8 cellular contexts compared by ENCODE assay signal in the genomic region with DNA sequence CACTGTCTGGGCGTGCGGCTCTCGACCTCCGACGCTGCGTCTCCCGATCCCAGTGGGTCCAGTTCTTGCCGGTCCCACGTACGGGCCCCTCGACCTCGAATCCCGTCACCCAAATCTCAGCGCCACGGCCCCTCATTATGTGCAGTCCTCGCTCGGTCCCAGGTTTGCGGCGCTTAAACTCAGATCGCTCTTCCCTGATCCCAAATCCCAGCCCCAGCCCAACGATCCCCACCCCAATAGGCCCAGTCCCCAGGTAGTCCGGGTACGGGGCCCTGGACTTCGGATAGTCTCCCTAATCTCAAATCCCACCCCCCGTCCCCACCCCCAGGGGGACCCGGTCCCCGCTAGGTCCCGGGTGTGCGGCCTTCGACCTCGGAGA. TPM values are rescaled to one million over a fixed set of nuclear protein-coding genes. Genes with fewer than 3 reads are reported as not detected.
A peak's percentile ranks its signal among the peaks of the same experiment; 100 is the strongest.
DNase-seq lines count a peak whose midpoint lies in the region; ATAC-seq, FAIRE-seq and TF ChIP-seq lines count a peak whose summit lies in the region.

No MANE protein-coding gene starts in this region.

- intact Hi-C loops in gastrocnemius medialis (cut with DNase I; ENCODE audit: low total_unique reads) = loop anchor here (5.0 kb wide), 1 partner anchor 1569 kb away; the partner anchor contains the start of gene DEPP1

- peak overlapping the region; percentile 67 to 86 for H3K4me3 ChIP-seq in SK-N-SH (ENCODE audit: low read depth in 2 of 2, low read length in 1 of 2)
- peak overlapping the region; percentile 84 to 98 (median 88) for H3K4me3 ChIP-seq in fibroblast of lung (replicated peaks in 1 of 4; ENCODE audit: control extremely low read depth in 1 of 4, insufficient read depth in 1 of 4, low read depth in 3 of 4, low read length in 4 of 4)
- peak overlapping the region; percentile 69 to 90 (median 84) for H3K4me3 ChIP-seq in gastrocnemius medialis

- ATAC-seq in SK-N-SH treated with all-trans-retinoic acid at 6 μM for 48 hours = no peak
- ATAC-seq in gastrocnemius medialis = no peak
- ATAC-seq in HG03342 (IDR thresholded peaks at IDR 0.05; ENCODE audit: unreplicated experiment) = no peak

- FAIRE-seq in RCC 7860 (lab: Jason Lieb, UNC) = no peak

- H4K20me1 ChIP-seq in SK-N-SH (ENCODE audit: insufficient read depth) (peaks cover 45% of the 10 kb centered on the region), fibroblast of lung (ENCODE audit: control insufficient read depth, extremely low read depth, insufficient read depth, low read length) (no peaks in the 10 kb centered on the region)

- 0% methylated on average over 7 of the region's 31 CpGs for WGBS in SK-N-SH (ENCODE audit: low lambda C conversion rate)

- no peak for TF ChIP-seq EP300 in SK-N-SH (IDR thresholded peaks at IDR 0.05; ENCODE audit: borderline replicate concordance in 1 of 2, low read depth in 1 of 2, low read length in 1 of 2)

- H3K9me3 ChIP-seq in SK-N-SH = no peaks in the 10 kb centered on the region
- no peaks in the 10 kb centered on the region for H3K9me3 ChIP-seq in fibroblast of lung (ENCODE audit: control insufficient read depth, insufficient read depth, low read depth, low read length)
- H3K9me3 ChIP-seq in gastrocnemius medialis = no peaks in the 10 kb centered on the region

- in situ Hi-C loops in gastrocnemius medialis (cut with MboI; ENCODE audit: low sequenced_read_pairs in 4 of 4) = loop anchor here in 2 of 4 donors (25.0 kb wide), 1 partner anchor 1579 kb away; the partner anchor contains the start of gene DEPP1 (in 2 of the 2)

- H3K27me3 ChIP-seq in SK-N-SH (ENCODE audit: insufficient read depth) (no peaks in the 10 kb centered on the region), fibroblast of lung (ENCODE audit: control insufficient read depth, insufficient read depth, low read length) (no peaks in the 10 kb centered on the region), gastrocnemius medialis (no peaks in the 10 kb centered on the region)

- H3K36me3 ChIP-seq in SK-N-SH (replicated peaks in 1 of 2; ENCODE audit: control insufficient read depth in 1 of 2, insufficient read depth in 2 of 2, low read length in 1 of 2) (peaks cover 0 to 15% of the 10 kb centered on the region in 2 experiments), fibroblast of lung (ENCODE audit: control insufficient read depth, insufficient read depth, low read length) (no peaks in the 10 kb centered on the region), gastrocnemius medialis (no peaks in the 10 kb centered on the region)

- POLR2A ChIA-PET in SK-N-SH (lab: Yijun Ruan, JAX) = interaction anchor here (0.9 to 1.4 kb wide), 2 partner anchors 10 to 12 kb away, joined by 3 to 4 read pairs; no protein-coding TSS in a partner anchor
- POLR2A ChIA-PET in RWPE1 (lab: Yijun Ruan, JAX; ENCODE audit: low non-redundant PET) = no interaction called here

- no peak for TF ChIP-seq POLR2A in gastrocnemius medialis (IDR thresholded peaks at IDR 0.05)

- no peak for DNase-seq in SK-N-SH
- peak; percentile 42 for DNase-seq in RWPE1 (ENCODE audit: low spot score)
- DNase-seq in fibroblast of lung (ENCODE audit: low read depth in 2 of 2) = no peak
- no peak for DNase-seq in gastrocnemius medialis
- no peak for DNase-seq in RCC 7860 (ENCODE audit: low spot score)
- no peak for DNase-seq in RPMI8226

- H3K27ac ChIP-seq in SK-N-SH (ENCODE audit: low read depth in 2 of 2, low read length in 1 of 2) (peak overlapping the region; percentile 92 to 97), RWPE1 (peak overlapping the region; percentile 96), fibroblast of lung (ENCODE audit: insufficient read depth, low read length) (peak overlapping the region; percentile 100), gastrocnemius medialis (peak overlapping the region; percentile 95 to 98 (median 96))

- H3K9ac ChIP-seq in SK-N-SH = peak overlapping the region; percentile 99
- H3K9ac ChIP-seq in fibroblast of lung (ENCODE audit: insufficient read depth, low read length) = peak overlapping the region; percentile 99

- H3K4me2 ChIP-seq in SK-N-SH (peak overlapping the region; percentile 98), fibroblast of lung (ENCODE audit: extremely low read depth, insufficient read depth, low read length) (peak overlapping the region; percentile 88)

- H3K79me2 ChIP-seq in SK-N-SH (ENCODE audit: insufficient read depth) (peaks cover 56% of the 10 kb centered on the region), fibroblast of lung (ENCODE audit: control insufficient read depth, insufficient read depth, low read length) (peaks cover 53% of the 10 kb centered on the region)

- CTCF ChIA-PET in SK-N-SH (lab: Yijun Ruan, JAX) = interaction anchor here (0.6 to 1.8 kb wide), 4 partner anchors 11 to 202 kb away, joined by 3 to 6 read pairs (median 5); partner anchors contain the start of gene ZNF487
- CTCF ChIA-PET in RWPE1 (lab: Yijun Ruan, JAX) = no interaction called here

- no peak for TF ChIP-seq RAD21 in SK-N-SH (IDR thresholded peaks at IDR 0.05; ENCODE audit: low read length)

- H3K9me2 ChIP-seq in SK-N-SH = no peaks in the 10 kb centered on the region

- H2AFZ ChIP-seq in SK-N-SH (ENCODE audit: low read depth) (no peak overlapping the region), fibroblast of lung (ENCODE audit: low read length) (no peak overlapping the region)

- TF ChIP-seq CTCF in SK-N-SH (IDR thresholded peaks at IDR 0.05) (peak; percentile 16; the same call in 1 of the 2 replicates), RWPE1 (conservative IDR thresholded peaks at IDR 0.05; ENCODE audit: low read depth) (peak; percentile 5; the same call in 1 of the 2 replicates), fibroblast of lung (conservative IDR thresholded peaks at IDR 0.05 in 1 of 2, IDR thresholded peaks at IDR 0.05 in 1 of 2; ENCODE audit: low read depth in 1 of 2, low read length in 2 of 2) (no peak), gastrocnemius medialis (IDR thresholded peaks at IDR 0.05 in 4 of 5, conservative IDR thresholded peaks at IDR 0.05 in 1 of 5) (peak in 2 of 5 experiments; percentile 3 to 4)

- H3F3A ChIP-seq in SK-N-SH (replicated peaks; ENCODE audit: insufficient read depth) = peaks cover 18% of the 10 kb centered on the region

- peaks cover 11 to 12% of the 10 kb centered on the region in 2 experiments; a peak in 2 of 4 replicates for H3K4me1 ChIP-seq in SK-N-SH (ENCODE audit: control insufficient read depth in 1 of 2, insufficient read depth in 2 of 2, low read depth in 1 of 2, low read length in 1 of 2)
- H3K4me1 ChIP-seq in fibroblast of lung (ENCODE audit: control insufficient read depth, extremely low read depth, insufficient read depth, low read length) = peaks cover 3% of the 10 kb centered on the region
- peaks cover 24 to 32% of the 10 kb centered on the region in 2 donors for H3K4me1 ChIP-seq in gastrocnemius medialis

TF ChIP-seq in SK-N-SH, 30 proteins besides CTCF, POLR2A, EP300 and RAD21 (continues in another document):
- TF ChIP-seq RXRA (IDR thresholded peaks at IDR 0.05; ENCODE audit: borderline replicate concordance, low read depth) (no peak), FOXM1 (IDR thresholded peaks at IDR 0.05; ENCODE audit: low read depth) (no peak)
- TF ChIP-seq, protein P1, sequence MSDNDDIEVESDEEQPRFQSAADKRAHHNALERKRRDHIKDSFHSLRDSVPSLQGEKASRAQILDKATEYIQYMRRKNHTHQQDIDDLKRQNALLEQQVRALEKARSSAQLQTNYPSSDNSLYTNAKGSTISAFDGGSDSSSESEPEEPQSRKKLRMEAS (IDR thresholded peaks at IDR 0.05; ENCODE audit: low read depth) = no peak

TF ChIP-seq in SK-N-SH treated with all-trans-retinoic acid at 6 μM for 48 hours, 23 proteins besides CTCF, POLR2A, EP300 and RAD21 (continues in another document):
- TF ChIP-seq SNAI2 (CRISPR knock-in tag; IDR thresholded peaks at IDR 0.05) (no peak), ARNTL (CRISPR knock-in tag; IDR thresholded peaks at IDR 0.05; ENCODE audit: borderline replicate concordance, low read depth) (no peak)

RNA-seq across cellular contexts. Expression of gene HNRNPF, which starts 0.7 kb away (rescaled TPM):
- polyA plus RNA-seq in SK-N-SH (2012; rRNA removed) (195 and 217 TPM in 2 replicates), fibroblast of lung (203 and 228 TPM in 2 replicates)
- 185 and 227 TPM in 2 replicates for polyA plus RNA-seq in SK-N-SH (2012; cell fraction: cytosol; rRNA removed)
- polyA plus RNA-seq in SK-N-SH (2012; cell fraction: nucleus; rRNA removed) = 101 and 146 TPM in 2 replicates
- total RNA-seq in fibroblast of lung (217 and 293 TPM in 2 replicates), gastrocnemius medialis (100 to 1,000 TPM in 1 of 4 donors, 10 to 100 TPM in 3; 69.2 to 111 (median 90.6) TPM)
- 143 and 185 TPM in 2 replicates for polyA plus RNA-seq in fibroblast of lung (2012)
- polyA minus RNA-seq in fibroblast of lung (ENCODE audit: low replicate concordance) = 110 and 152 TPM in 2 replicates

RNA-seq across cellular contexts. Expression of gene ZNF487, which starts 28.6 kb away (rescaled TPM):
- polyA plus RNA-seq in SK-N-SH (2012; rRNA removed) = 2.7 and 5.7 TPM in 2 replicates
- 4.2 and 4.3 TPM in 2 replicates for polyA plus RNA-seq in SK-N-SH (2012; cell fraction: cytosol; rRNA removed)
- polyA plus RNA-seq in SK-N-SH (2012; cell fraction: nucleus; rRNA removed) = 5.0 and 6.6 TPM in 2 replicates
- 3.3 and 4.0 TPM in 2 replicates for total RNA-seq in fibroblast of lung
- polyA plus RNA-seq in fibroblast of lung = 2.6 and 4.0 TPM in 2 replicates
- polyA plus RNA-seq in fibroblast of lung (2012) = 2.7 and 2.9 TPM in 2 replicates
- 0.78 and 37.0 TPM in 2 replicates for polyA minus RNA-seq in fibroblast of lung (ENCODE audit: low replicate concordance)
- total RNA-seq in gastrocnemius medialis = 1 to 10 TPM in 3 of 4 donors, under 1 TPM in 1; 0.80 to 2.4 (median 1.7) TPM

RNA-seq across cellular contexts. Expression of gene FXYD4, which starts 36.9 kb away (rescaled TPM):
- polyA plus RNA-seq in SK-N-SH (2012; rRNA removed) (not detected in 2 replicates), fibroblast of lung (not detected in 2 replicates)
- not detected in 2 replicates for polyA plus RNA-seq in SK-N-SH (2012; cell fraction: cytosol; rRNA removed)
- polyA plus RNA-seq in SK-N-SH (2012; cell fraction: nucleus; rRNA removed) = not detected in 2 replicates
- total RNA-seq in fibroblast of lung (not detected in 2 replicates), gastrocnemius medialis (not detected)
- polyA plus RNA-seq in fibroblast of lung (2012) = not detected in 2 replicates
- not detected in 2 replicates for polyA minus RNA-seq in fibroblast of lung (ENCODE audit: low replicate concordance)

Comparison
In these comparisons a context has a peak if more than half of its experiments do, and no peak if none do; other contexts are left out.
1. CTCF ChIP-seq: peak in SK-N-SH (single experiment) and RWPE1 (single experiment); none in fibroblast of lung (0 of 2).
2. Peak in every context shown above with its lines, with median percentiles within 50 percentile points of each other: H3K27ac ChIP-seq and H3K4me3 ChIP-seq.